8 cellular contexts compared by ENCODE assay signal in genomic region chr9:87662808-87663528, GRCh38.
DNase-seq lines count a peak whose midpoint lies in the region; ATAC-seq and TF ChIP-seq lines count a peak whose summit lies in the region.

No MANE protein-coding gene starts in this region.

- H3K27me3 Mint-ChIP-seq in central memory CD8-positive, alpha-beta T cell = peaks cover 19% of the 10 kb centered on the region

- no peaks in the 10 kb centered on the region for H3K4me1 Mint-ChIP-seq in central memory CD8-positive, alpha-beta T cell

- peak; percentile 73 for TF ChIP-seq CTCF in GM10266 (IDR thresholded peaks at IDR 0.05; ENCODE audit: control insufficient read depth, insufficient read depth, low read depth, missing control alignments)

- no peak for ATAC-seq in central memory CD8-positive, alpha-beta T cell (replicated peaks; ENCODE audit: extremely low read depth, poor library complexity, severe bottlenecking)
- ATAC-seq in left lobe of liver (peak; percentile 87), GM18909 (IDR thresholded peaks at IDR 0.05; ENCODE audit: poor library complexity, unreplicated experiment) (no peak), GM21825 (IDR thresholded peaks at IDR 0.05; ENCODE audit: unreplicated experiment) (no peak)

- no peaks in the 10 kb centered on the region for H3K9me3 Mint-ChIP-seq in central memory CD8-positive, alpha-beta T cell

- DNase-seq in GM10266 (ENCODE audit: extremely low spot score) = peak; percentile 52
- peak; percentile 77 for DNase-seq in KBM-7
- peak; percentile 50 for DNase-seq in SW480 (ENCODE audit: low spot score)
- no peak for DNase-seq in central memory CD8-positive, alpha-beta T cell (ENCODE audit: low spot score in 2 of 2)
- DNase-seq in left lobe of liver (ENCODE audit: low spot score) = peak; percentile 78
- DNase-seq in stimulated activated CD4-positive, alpha-beta T cell treated with anti-CD3 and anti-CD28 coated beads, Interleukin-4, amount 100 ng/mL, for 4 hours = peak; percentile 21 to 68

- no peak overlapping the region for H3K4me3 Mint-ChIP-seq in central memory CD8-positive, alpha-beta T cell

- H3K36me3 Mint-ChIP-seq in central memory CD8-positive, alpha-beta T cell (ENCODE audit: insufficient read depth) = no peaks in the 10 kb centered on the region

- H3K27ac Mint-ChIP-seq in central memory CD8-positive, alpha-beta T cell (ENCODE audit: low read depth) = peak overlapping the region; percentile 19

- in situ Hi-C loops in KBM-7 (cut with MboI; ENCODE audit: low pct_unique_long_range_greater_than_20kb, low sequenced_read_pairs) = loop anchor here (25.0 kb wide), 1 partner anchor 326 kb away; no protein-coding TSS in a partner anchor

Comparison
In these comparisons a context has a peak if more than half of its experiments do, and no peak if none do; other contexts are left out.
1. DNase-seq: peak in GM10266 (single experiment), KBM-7 (single experiment), SW480 (single experiment), left lobe of liver (single experiment) and stimulated activated CD4-positive, alpha-beta T cell treated with anti-CD3 and anti-CD28 coated beads, Interleukin-4, amount 100 ng/mL, for 4 hours (2 of 2); none in central memory CD8-positive, alpha-beta T cell (0 of 2).